ENCODE assay signal across 26 cellular contexts in genomic region chr14:80037349-80037748, GRCh38.
"Had no signal": no experiment of that assay in that cellular context is flagged by ENCODE, and none has a peak within 500 bp of the region (broad histone marks: within the 10 kb centered on the region; RNA-seq: fewer than 3 reads in every experiment).

No MANE protein-coding gene starts in this region.

- H3K4me1 Mint-ChIP-seq: memory B cell; mesothelial cell of epicardium; naive B cell; neural crest cell; stimulated activated effector memory CD8-positive, alpha-beta T cell treated with anti-CD3 and anti-CD28 coated beads, Interleukin-12 subunit alpha, Interleukin-12 subunit beta, amount 100 ng/mL, for 72 hours had no signal

- H3K36me3 Mint-ChIP-seq: memory B cell; mesothelial cell of epicardium; naive B cell; stimulated activated effector memory CD8-positive, alpha-beta T cell treated with anti-CD3 and anti-CD28 coated beads, Interleukin-12 subunit alpha, Interleukin-12 subunit beta, amount 100 ng/mL, for 72 hours had no signal

- ATAC-seq: effector memory CD8-positive, alpha-beta T cell; left lobe of liver; mucosa of descending colon; natural killer cell treated with Interleukin-12 subunit alpha and Interleukin-12 subunit beta and Interleukin-15 and Interleukin-18, amount 100 ng/mL, for 72 hours; sciatic nerve; stimulated activated effector memory CD8-positive, alpha-beta T cell treated with anti-CD3 and anti-CD28 coated beads, Interleukin-12 subunit alpha, Interleukin-12 subunit beta, amount 100 ng/mL, for 72 hours had no signal

- H3K4me3 ChIP-seq: lung, mucosa of descending colon, right atrium auricular region, smooth muscle cell, stomach, testis, tibial artery, upper lobe of left lung had no signal

- H3K27ac ChIP-seq: parathyroid adenoma, right atrium auricular region, stomach, testis, tibial artery, upper lobe of left lung had no signal

- H3K4me1 ChIP-seq: parathyroid adenoma, right atrium auricular region, stomach, testis, tibial artery, upper lobe of left lung had no signal

- H3K4me3 Mint-ChIP-seq: effector memory CD8-positive, alpha-beta T cell; memory B cell; mesothelial cell of epicardium; naive B cell; natural killer cell treated with Interleukin-12 subunit alpha and Interleukin-12 subunit beta and Interleukin-15 and Interleukin-18, amount 100 ng/mL, for 72 hours; neural crest cell; stimulated activated effector memory CD8-positive, alpha-beta T cell treated with anti-CD3 and anti-CD28 coated beads, Interleukin-12 subunit alpha, Interleukin-12 subunit beta, amount 100 ng/mL, for 72 hours had no signal

- H3K9ac ChIP-seq: parathyroid adenoma had no signal

- H3K27me3 ChIP-seq: right atrium auricular region, stomach, testis, tibial artery, upper lobe of left lung had no signal

- H3K27me3 Mint-ChIP-seq: effector memory CD8-positive, alpha-beta T cell; memory B cell; naive B cell; natural killer cell treated with Interleukin-12 subunit alpha and Interleukin-12 subunit beta and Interleukin-15 and Interleukin-18, amount 100 ng/mL, for 72 hours; progenitor cell of endocrine pancreas had no signal

- H3K9me3 ChIP-seq: mucosa of descending colon, stomach, testis, tibial artery, upper lobe of left lung had no signal

- H2AFZ ChIP-seq: parathyroid adenoma had no signal

- DNase-seq: cortex of kidney; effector memory CD8-positive, alpha-beta T cell; hypothalamus; kidney; mucosa of descending colon; naive B cell; stimulated activated CD4-positive, alpha-beta T cell treated with anti-CD3 and anti-CD28 coated beads, Interleukin-12 subunit alpha, Interleukin-12 subunit beta, amount 100 ng/mL, for 4 hours; stimulated activated CD4-positive, alpha-beta T cell treated with anti-CD3 and anti-CD28 coated beads, Interleukin-1b, Interleukin-23, amount 100 ng/mL, for 48 hours; stimulated activated CD4-positive, alpha-beta T cell treated with anti-CD3 and anti-CD28 coated beads, Interleukin-4, amount 100 ng/mL, for 1 hour; stimulated activated naive CD4-positive, alpha-beta T cell treated with Interleukin-2 at 50 U/mL for 16 hours; stomach; testis; tibial artery; upper lobe of left lung had no signal

- H3K4me2 ChIP-seq: smooth muscle cell had no signal

- H3K36me3 ChIP-seq: right atrium auricular region, stomach, tibial artery, upper lobe of left lung had no signal

- H3K27ac Mint-ChIP-seq: effector memory CD8-positive, alpha-beta T cell; memory B cell; mesothelial cell of epicardium; naive B cell; natural killer cell treated with Interleukin-12 subunit alpha and Interleukin-12 subunit beta and Interleukin-15 and Interleukin-18, amount 100 ng/mL, for 72 hours; progenitor cell of endocrine pancreas; stimulated activated effector memory CD8-positive, alpha-beta T cell treated with anti-CD3 and anti-CD28 coated beads, Interleukin-12 subunit alpha, Interleukin-12 subunit beta, amount 100 ng/mL, for 72 hours had no signal

- H3K79me2 ChIP-seq: parathyroid adenoma had no signal
